In genomic region chr6:40550096-40550731, GRCh38 we compare ENCODE assay signal across 8 cellular contexts. TPM values are rescaled to one million over a fixed set of nuclear protein-coding genes. Genes with fewer than 3 reads are reported as not detected.
A peak's percentile ranks its signal among the peaks of the same experiment; 100 is the strongest.
DNase-seq lines count a peak whose midpoint lies in the region; ATAC-seq and TF ChIP-seq lines count a peak whose summit lies in the region.

No MANE protein-coding gene starts in this region.

- H3K4me3 ChIP-seq in kidney epithelial cell (ENCODE audit: low read depth, low read length) (no peak overlapping the region), coronary artery (no peak overlapping the region)

- TF ChIP-seq CTCF in kidney epithelial cell (IDR thresholded peaks at IDR 0.05; ENCODE audit: insufficient read depth, low read length, poor library complexity, severe bottlenecking) (peak; percentile 51), coronary artery (IDR thresholded peaks at IDR 0.05) (no peak), omental fat pad (IDR thresholded peaks at IDR 0.05) (no peak)

- peak in 2 of 3 donors; percentile 6 to 12 for DNase-seq in stimulated activated CD4-positive, alpha-beta T cell treated with anti-CD3 and anti-CD28 coated beads, Interleukin-12 subunit alpha, Interleukin-12 subunit beta, amount 100 ng/mL, for 48 hours (ENCODE audit: low read depth in 2 of 3, low spot score in 1 of 3)
- DNase-seq in stimulated activated CD4-positive, alpha-beta T cell treated with anti-CD3 and anti-CD28 coated beads, Interleukin-2, amount 100 ng/mL, for 24 hours, result no peak
- DNase-seq in MV-4-11 (lab: John Stamatoyannopoulos, UW) (peak; percentile 55), amniotic epithelial cell (ENCODE audit: low read depth) (peak; percentile 35), kidney epithelial cell (ENCODE audit: low read depth) (no peak), coronary artery (ENCODE audit: low spot score) (no peak), omental fat pad (ENCODE audit: low spot score) (no peak)

- ATAC-seq in omental fat pad (ENCODE audit: low FRiP score), result no peak
- no peak for ATAC-seq in GM21447 (IDR thresholded peaks at IDR 0.05; ENCODE audit: unreplicated experiment)

- no peaks in the 10 kb centered on the region for H3K27me3 ChIP-seq in kidney epithelial cell (ENCODE audit: control insufficient read depth, insufficient read depth, low read length)

- no peaks in the 10 kb centered on the region for H3K36me3 ChIP-seq in kidney epithelial cell (ENCODE audit: control insufficient read depth, insufficient read depth, low read length)

- no peak overlapping the region for H3K27ac ChIP-seq in coronary artery

RNA-seq across cellular contexts. Expression of gene LRFN2, which starts 37.0 kb away (rescaled TPM):
- total RNA-seq in kidney epithelial cell (not detected in 2 replicates), omental fat pad (not detected)

Comparison
In these comparisons a context has a peak if more than half of its experiments do, and no peak if none do; other contexts are left out.
1. DNase-seq: peak in stimulated activated CD4-positive, alpha-beta T cell treated with anti-CD3 and anti-CD28 coated beads, Interleukin-12 subunit alpha, Interleukin-12 subunit beta, amount 100 ng/mL, for 48 hours (2 of 3), MV-4-11 (single experiment) and amniotic epithelial cell (single experiment); none in stimulated activated CD4-positive, alpha-beta T cell treated with anti-CD3 and anti-CD28 coated beads, Interleukin-2, amount 100 ng/mL, for 24 hours (0 of 2), kidney epithelial cell (single experiment), coronary artery (single experiment) and omental fat pad (single experiment).